Comparison of ENCODE assay signal across 8 cellular contexts in the genomic region with DNA sequence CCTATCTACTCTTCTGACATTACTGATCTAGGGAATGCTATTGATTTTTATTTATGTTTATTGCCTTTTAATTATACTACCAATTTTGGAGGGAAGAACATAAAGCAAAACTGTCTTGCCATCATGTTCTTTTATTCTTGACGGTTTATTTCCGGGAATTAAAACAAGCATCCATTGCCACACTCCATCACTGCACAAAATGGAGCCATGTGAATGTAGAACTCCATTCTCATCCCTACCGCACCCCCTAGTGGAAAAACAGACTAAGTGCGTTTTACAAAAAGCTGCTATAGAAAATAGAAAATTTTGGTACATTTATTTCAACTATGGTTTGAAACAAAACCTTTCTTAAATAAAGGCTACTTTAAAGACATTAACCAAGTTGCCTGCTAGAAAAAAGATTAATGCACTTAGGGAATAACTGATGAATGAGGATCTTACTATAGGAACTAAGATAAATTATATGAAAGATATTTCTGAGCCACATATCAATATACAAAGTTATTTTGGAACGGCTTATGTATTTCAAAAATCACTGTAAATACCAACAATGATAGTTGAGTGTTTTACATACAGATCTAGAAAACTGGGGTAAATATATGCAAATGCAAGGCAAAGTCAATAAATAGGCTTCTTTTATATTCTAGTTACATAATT. TPM values are rescaled to one million over a fixed set of nuclear protein-coding genes. Genes with fewer than 3 reads are reported as not detected.
DNase-seq lines count a peak whose midpoint lies in the region; ATAC-seq, FAIRE-seq and TF ChIP-seq lines count a peak whose summit lies in the region.

No MANE protein-coding gene starts in this region.

- TF ChIP-seq EP300 in esophagus muscularis mucosa (IDR thresholded peaks at IDR 0.05): no peak

- TF ChIP-seq CTCF in GM12873 (IDR thresholded peaks at IDR 0.05; ENCODE audit: insufficient read depth, low read depth, low read length, missing control alignments) (peak; percentile 73), NB4 (IDR thresholded peaks at IDR 0.05; ENCODE audit: low read depth, low read length) (peak; percentile 73), esophagus muscularis mucosa (IDR thresholded peaks at IDR 0.05) (peak; percentile 69 to 82 (median 72)), nephron (IDR thresholded peaks at IDR 0.05; ENCODE audit: unreplicated experiment in 3 of 3) (peak; percentile 67 to 85 (median 84))

- H3K27me3 ChIP-seq in SJSA1 (replicated peaks) (no peaks in the 10 kb centered on the region), esophagus muscularis mucosa (no peaks in the 10 kb centered on the region)

- no peaks in the 10 kb centered on the region for H3K27me3 Mint-ChIP-seq in nephron (ENCODE audit: low read depth)

- ATAC-seq in HG02642 (IDR thresholded peaks at IDR 0.05; ENCODE audit: poor library complexity, unreplicated experiment): peak; percentile 55

- FAIRE-seq in A204.1 (lab: Jason Lieb, UNC): peak; percentile 94

- H3K4me1 ChIP-seq in SJSA1 (replicated peaks) (no peaks in the 10 kb centered on the region), esophagus muscularis mucosa (no peaks in the 10 kb centered on the region)

- no peak overlapping the region for H3K4me3 Mint-ChIP-seq in nephron

- H3K27ac ChIP-seq in SJSA1: no peak overlapping the region
- no peak overlapping the region for H3K27ac ChIP-seq in esophagus muscularis mucosa (replicated peaks in 1 of 4)

- peak; percentile 67 for DNase-seq in NB4 (ENCODE audit: low read depth)
- DNase-seq in SJSA1 (ENCODE audit: low read depth in 1 of 2, low spot score in 2 of 2): peak; percentile 35 to 53
- no peak for DNase-seq in esophagus muscularis mucosa (ENCODE audit: extremely low spot score)
- DNase-seq in NCI-H187 treated with DMSO at 0.1 percent for 48 hours (lab: John Stamatoyannopoulos, UW): no peak

- no peaks in the 10 kb centered on the region for H3K9me3 ChIP-seq in SJSA1 (replicated peaks)
- no peaks in the 10 kb centered on the region for H3K9me3 ChIP-seq in esophagus muscularis mucosa

- no peaks in the 10 kb centered on the region for H3K9me3 Mint-ChIP-seq in nephron

- peaks cover 7% of the 10 kb centered on the region for H3K36me3 Mint-ChIP-seq in nephron (ENCODE audit: low read depth)

- intact Hi-C loops in esophagus muscularis mucosa (cut with DNase I): loop anchor here (5.0 kb wide), 3 partner anchors 146 to 936 kb away; a partner anchor contains a TSS

- TF ChIP-seq POLR2A in NB4 (IDR thresholded peaks at IDR 0.05; ENCODE audit: extremely low read depth, insufficient read length): no peak
- no peak for TF ChIP-seq POLR2A in esophagus muscularis mucosa (IDR thresholded peaks at IDR 0.05; ENCODE audit: low read depth)

- H3K4me3 ChIP-seq in NB4 (ENCODE audit: low read depth, low read length): no peak overlapping the region
- no peak overlapping the region for H3K4me3 ChIP-seq in SJSA1
- no peak overlapping the region for H3K4me3 ChIP-seq in esophagus muscularis mucosa

- H3K27ac Mint-ChIP-seq in nephron: no peak overlapping the region

- H3K4me1 Mint-ChIP-seq in nephron: peaks cover 4% of the 10 kb centered on the region

- peaks cover 28% of the 10 kb centered on the region for H3K36me3 ChIP-seq in SJSA1
- peaks cover 0 to 17% (median 5%) of the 10 kb centered on the region in 4 donors for H3K36me3 ChIP-seq in esophagus muscularis mucosa

- WGBS in esophagus muscularis mucosa: 24% methylated on average over 5 of the region's 5 CpGs

RNA-seq across cellular contexts. Expression of a gene that starts 26.6 kb away (rescaled TPM):
- 42.7 and 48.7 TPM in 2 replicates for total RNA-seq in SJSA1 (2014; rRNA removed; shearing (Covaris generic))
- total RNA-seq in esophagus muscularis mucosa: 10 to 100 TPM; 30.8 to 47.6 (median 37.7) TPM

Comparison
In these comparisons a context has a peak if more than half of its experiments do, and no peak if none do; other contexts are left out.
1. DNase-seq: peak in NB4 (single experiment) and SJSA1 (2 of 2); none in esophagus muscularis mucosa (single experiment) and NCI-H187 treated with DMSO at 0.1 percent for 48 hours (single experiment).
2. Peak in every context shown above with its lines, with median percentiles within 50 percentile points of each other: CTCF ChIP-seq.